27 cellular contexts compared by ENCODE assay signal in genomic region chr19:51521357-51521756, GRCh38. TPM values are rescaled to one million over a fixed set of nuclear protein-coding genes. Genes with fewer than 3 reads are reported as not detected.
DNase-seq lines count a peak whose midpoint lies in the region; ATAC-seq, FAIRE-seq and TF ChIP-seq lines count a peak whose summit lies in the region.
"Had no signal": no experiment of that assay in that cellular context is flagged by ENCODE, and none has a peak within 500 bp of the region (broad histone marks: within the 10 kb centered on the region; RNA-seq: fewer than 3 reads in every experiment).

No MANE protein-coding gene starts in this region.

- ATAC-seq in HepG2 (no peak), right lobe of liver (no peak), GM21360 (IDR thresholded peaks at IDR 0.05; ENCODE audit: unreplicated experiment) (no peak), HG02840 (IDR thresholded peaks at IDR 0.05; ENCODE audit: low FRiP score, unreplicated experiment) (no peak)

- H3K4me1 ChIP-seq in HepG2 (ENCODE audit: insufficient read depth, low read length): no peaks in the 10 kb centered on the region
- H3K4me1 ChIP-seq in right lobe of liver: no peaks in the 10 kb centered on the region
- H3K4me1 ChIP-seq in esophagus muscularis mucosa: no peaks in the 10 kb centered on the region
- H3K4me1 ChIP-seq in breast epithelium: no peaks in the 10 kb centered on the region
- H3K4me1 ChIP-seq: BE2C; BLaER1 treated with 17β-estradiol and CSF1 and Interleukin-3, amounts not matched to agents 10 nM and 100 nM; HAP-1 had no signal

- H3K36me3 ChIP-seq in HepG2 (replicated peaks in 1 of 2; ENCODE audit: control insufficient read depth in 1 of 2, insufficient read depth in 2 of 2, low read length in 2 of 2): no peaks in the 10 kb centered on the region
- H3K36me3 ChIP-seq in right lobe of liver: no peaks in the 10 kb centered on the region
- H3K36me3 ChIP-seq in esophagus muscularis mucosa: no peaks in the 10 kb centered on the region
- no peaks in the 10 kb centered on the region for H3K36me3 ChIP-seq in breast epithelium
- H3K36me3 ChIP-seq: BE2C; BLaER1 treated with 17β-estradiol and CSF1 and Interleukin-3, amounts not matched to agents 10 nM and 100 nM; HAP-1 had no signal

- no peaks in the 10 kb centered on the region for H3K9me3 ChIP-seq in HepG2 (ENCODE audit: low read length)
- H3K9me3 ChIP-seq in right lobe of liver: no peaks in the 10 kb centered on the region
- peaks cover 0 to 15% (median 0%) of the 10 kb centered on the region in 4 donors for H3K9me3 ChIP-seq in esophagus muscularis mucosa
- H3K9me3 ChIP-seq in breast epithelium: no peaks in the 10 kb centered on the region
- H3K9me3 ChIP-seq: BE2C, HAP-1 had no signal

- no peaks in the 10 kb centered on the region for H4K20me1 ChIP-seq in HepG2 (ENCODE audit: insufficient read depth, low read length)
- H4K20me1 ChIP-seq: BLaER1 treated with 17β-estradiol and CSF1 and Interleukin-3, amounts not matched to agents 10 nM and 100 nM had no signal

- CTCF ChIA-PET in HepG2 (lab: Yijun Ruan, JAX; ENCODE audit: low intra/inter-chr PET ratio, low total read pairs): no interaction called here

- H3K4me3 ChIP-seq in HepG2 (replicated peaks in 1 of 3; ENCODE audit: insufficient read depth in 1 of 3, low read depth in 2 of 3, low read length in 3 of 3) (no peak overlapping the region), right lobe of liver (no peak overlapping the region), esophagus muscularis mucosa (no peak overlapping the region), breast epithelium (no peak overlapping the region)
- H3K4me3 ChIP-seq: BLaER1 treated with 17β-estradiol and CSF1 and Interleukin-3, amounts not matched to agents 10 nM and 100 nM; HAP-1 had no signal

- TF ChIP-seq EP300 in HepG2 (IDR thresholded peaks at IDR 0.05; ENCODE audit: low read depth in 2 of 2, low read length in 2 of 2) (no peak), HepG2 (CRISPR knock-in tag; IDR thresholded peaks at IDR 0.05; ENCODE audit: borderline replicate concordance) (no peak), esophagus muscularis mucosa (IDR thresholded peaks at IDR 0.05) (no peak)

- intact Hi-C loops in HepG2 (cut with micrococcal nuclease; ENCODE audit: unreplicated experiment) (loop anchor here (2.0 kb wide), 1 partner anchor 41 kb away; no protein-coding TSS in a partner anchor), right lobe of liver (cut with DNase I) (no loop called here), esophagus muscularis mucosa (cut with DNase I) (no loop called here), breast epithelium (cut with DNase I; ENCODE audit: low total_unique reads) (no loop called here)

- TF ChIP-seq CTCF in HepG2 (CRISPR knock-in tag; IDR thresholded peaks at IDR 0.05) (no peak), right lobe of liver (IDR thresholded peaks at IDR 0.05) (no peak), esophagus muscularis mucosa (IDR thresholded peaks at IDR 0.05) (no peak), breast epithelium (IDR thresholded peaks at IDR 0.05) (no peak)

- no peak for FAIRE-seq in HepG2 (lab: Jason Lieb, UNC)
- FAIRE-seq: A204.1, D721Med, GM12891, GM18507, H54 had no signal

- H3K27ac ChIP-seq in HepG2 (ENCODE audit: extremely low read length, insufficient read depth, low read length) (no peak overlapping the region), right lobe of liver (no peak overlapping the region), esophagus muscularis mucosa (replicated peaks in 1 of 4) (no peak overlapping the region), breast epithelium (no peak overlapping the region)
- H3K27ac ChIP-seq: 22Rv1; BLaER1 treated with 17β-estradiol and CSF1 and Interleukin-3, amounts not matched to agents 10 nM and 100 nM had no signal

- POLR2A ChIA-PET in HepG2 (lab: Yijun Ruan, JAX): no interaction called here

- H3K4me2 ChIP-seq in HepG2 (ENCODE audit: low read depth, low read length): no peak overlapping the region
- H3K4me2 ChIP-seq: BLaER1 treated with 17β-estradiol and CSF1 and Interleukin-3, amounts not matched to agents 10 nM and 100 nM had no signal

- no peaks in the 10 kb centered on the region for H3K79me2 ChIP-seq in HepG2 (ENCODE audit: insufficient read depth, low read length)

- TF ChIP-seq POLR2A in HepG2 (IDR thresholded peaks at IDR 0.05; ENCODE audit: insufficient read depth in 1 of 2, low read depth in 2 of 2, low read length in 2 of 2) (no peak), right lobe of liver (IDR thresholded peaks at IDR 0.05) (no peak), esophagus muscularis mucosa (IDR thresholded peaks at IDR 0.05; ENCODE audit: low read depth) (no peak), breast epithelium (IDR thresholded peaks at IDR 0.05) (no peak)

- H3K9ac ChIP-seq in HepG2 (ENCODE audit: insufficient read depth, low read depth, low read length): no peak overlapping the region
- H3K9ac ChIP-seq: BLaER1 treated with 17β-estradiol and CSF1 and Interleukin-3, amounts not matched to agents 10 nM and 100 nM had no signal

- DNase-seq in HepG2 (ENCODE audit: low spot score) (no peak), right lobe of liver (no peak), esophagus muscularis mucosa (ENCODE audit: extremely low spot score) (peak; percentile 14), breast epithelium (ENCODE audit: low spot score in 2 of 2) (no peak)
- DNase-seq: ACHN; AML-193; BE2C; CD4-positive, alpha-beta T cell; CD8-positive, alpha-beta memory T cell; DMS 273 treated with DMSO at 0.1 percent for 48 hours; DMS79 treated with DMSO at 0.1 percent for 48 hours; GF-D8; GOT3; HFFc6 had no signal

- WGBS in HepG2 (ENCODE audit: low lambda C conversion rate): 30% methylated on average over 2 of the region's 2 CpGs
- 56% methylated on average over 2 of the region's 2 CpGs for WGBS in right lobe of liver (ENCODE audit: insufficient coverage, low coverage, low lambda C conversion rate, missing lambda C conversion rate)
- 75% methylated on average over 2 of the region's 2 CpGs for WGBS in esophagus muscularis mucosa

- in situ Hi-C loops in HepG2 (cut with HindIII; ENCODE audit: extremely low pct_ligation_motif_present, low pct_unique_long_range_greater_than_20kb): no loop called here

- no peaks in the 10 kb centered on the region for H3K27me3 ChIP-seq in HepG2 (ENCODE audit: control insufficient read depth in 1 of 2, insufficient read depth in 2 of 2, low read length in 2 of 2)
- no peaks in the 10 kb centered on the region for H3K27me3 ChIP-seq in right lobe of liver
- peaks cover 0 to 61% (median 0%) of the 10 kb centered on the region in 4 donors for H3K27me3 ChIP-seq in esophagus muscularis mucosa
- H3K27me3 ChIP-seq in breast epithelium: no peaks in the 10 kb centered on the region
- H3K27me3 ChIP-seq: BLaER1 treated with 17β-estradiol and CSF1 and Interleukin-3, amounts not matched to agents 10 nM and 100 nM had no signal

- no peak for TF ChIP-seq RAD21 in HepG2 (CRISPR knock-in tag; IDR thresholded peaks at IDR 0.05)

- no peak overlapping the region for H2AFZ ChIP-seq in HepG2 (ENCODE audit: low read length)

- no TSS peak for BruUV-seq in HepG2 (replicated peaks; lab: Mats Ljungman, UMichigan)

RNA-seq across cellular contexts. Expression of gene SIGLEC6, which starts 10.1 kb away (rescaled TPM):
- not detected in 2 replicates for total RNA-seq in HepG2 (2016; rRNA removed; fragmentation: Illumina TruSeq; extraction: Trizol)
- not detected in 2 replicates for total RNA-seq in HepG2 (2016; cell fraction: cytosol; rRNA removed; fragmentation: Illumina TruSeq; extraction: Trizol; ENCODE audit: low read depth)
- total RNA-seq in HepG2 (2016; cell fraction: insoluble cytoplasmic fraction; rRNA removed; fragmentation: Illumina TruSeq; extraction: Trizol): not detected in 2 replicates
- total RNA-seq in HepG2 (2016; cell fraction: membrane; rRNA removed; fragmentation: Illumina TruSeq; extraction: Trizol): not detected in 2 replicates
- total RNA-seq in HepG2 (2016; cell fraction: nucleus; rRNA removed; fragmentation: Illumina TruSeq; extraction: Trizol): not detected in 2 replicates
- polyA plus RNA-seq in HepG2 (2011; rRNA removed): not detected in 2 replicates
- not detected in 2 replicates for polyA plus RNA-seq in HepG2 (2011; cell fraction: cytosol; rRNA removed)
- not detected in 2 replicates for polyA plus RNA-seq in HepG2 (2011; cell fraction: nucleus; rRNA removed)
- not detected in 2 replicates for polyA plus RNA-seq in HepG2 (2012)
- not detected in 2 replicates for polyA plus RNA-seq in HepG2 (2016; cell fraction: cytosol; fragmentation: Illumina TruSeq; extraction: Trizol; ENCODE audit: low read depth)
- not detected in 2 replicates for polyA plus RNA-seq in HepG2 (2016; cell fraction: insoluble cytoplasmic fraction; fragmentation: Illumina TruSeq; extraction: Trizol; ENCODE audit: low read depth)
- not detected in 2 replicates for polyA plus RNA-seq in HepG2 (2016; cell fraction: membrane; fragmentation: Illumina TruSeq; extraction: Trizol; ENCODE audit: low read depth)
- polyA plus RNA-seq in HepG2 (2016; cell fraction: nucleus; fragmentation: Illumina TruSeq; extraction: Trizol; ENCODE audit: insufficient read depth, low read depth): not detected in 2 replicates
- polyA minus RNA-seq in HepG2 (2011; rRNA and poly(A)+ RNA removed; ENCODE audit: low replicate concordance): not detected in 2 replicates
- polyA minus RNA-seq in HepG2 (2011; cell fraction: cytosol; rRNA and poly(A)+ RNA removed): not detected in 2 replicates
- polyA minus RNA-seq in HepG2 (2011; cell fraction: nucleus; rRNA and poly(A)+ RNA removed): not detected in 2 replicates
- total RNA-seq in right lobe of liver: not detected
- total RNA-seq in esophagus muscularis mucosa: 1 to 10 TPM in 3 of 4 donors, under 1 TPM in 1; 0.58 to 6.3 (median 3.5) TPM
- 1 to 10 TPM in 1 of 3 donors, under 1 TPM in 1, not detected in 1; 0.73 to 4.8 TPM for total RNA-seq in breast epithelium
- total RNA-seq: CD8-positive, alpha-beta memory T cell; Daoy; G401; HFFc6 had no signal
- polyA plus RNA-seq: CD14-positive monocyte; CD8-positive, alpha-beta memory T cell had no signal

RNA-seq across cellular contexts. Expression of gene SIGLEC12, which starts 19.8 kb away (rescaled TPM):
- total RNA-seq in HepG2 (2016; rRNA removed; fragmentation: Illumina TruSeq; extraction: Trizol): not detected in 2 replicates
- not detected in 2 replicates for total RNA-seq in HepG2 (2016; cell fraction: cytosol; rRNA removed; fragmentation: Illumina TruSeq; extraction: Trizol; ENCODE audit: low read depth)
- not detected in 2 replicates for total RNA-seq in HepG2 (2016; cell fraction: insoluble cytoplasmic fraction; rRNA removed; fragmentation: Illumina TruSeq; extraction: Trizol)
- total RNA-seq in HepG2 (2016; cell fraction: membrane; rRNA removed; fragmentation: Illumina TruSeq; extraction: Trizol): not detected in 2 replicates
- total RNA-seq in HepG2 (2016; cell fraction: nucleus; rRNA removed; fragmentation: Illumina TruSeq; extraction: Trizol): not detected in 2 replicates
- polyA plus RNA-seq in HepG2 (2011; rRNA removed): not detected in 2 replicates
- not detected in 2 replicates for polyA plus RNA-seq in HepG2 (2011; cell fraction: cytosol; rRNA removed)
- polyA plus RNA-seq in HepG2 (2011; cell fraction: nucleus; rRNA removed): not detected in 2 replicates
- not detected in 2 replicates for polyA plus RNA-seq in HepG2 (2012)
- polyA plus RNA-seq in HepG2 (2016; cell fraction: cytosol; fragmentation: Illumina TruSeq; extraction: Trizol; ENCODE audit: low read depth): not detected in 2 replicates
- polyA plus RNA-seq in HepG2 (2016; cell fraction: insoluble cytoplasmic fraction; fragmentation: Illumina TruSeq; extraction: Trizol; ENCODE audit: low read depth): not detected in 2 replicates
- polyA plus RNA-seq in HepG2 (2016; cell fraction: membrane; fragmentation: Illumina TruSeq; extraction: Trizol; ENCODE audit: low read depth): not detected in 2 replicates
- polyA plus RNA-seq in HepG2 (2016; cell fraction: nucleus; fragmentation: Illumina TruSeq; extraction: Trizol; ENCODE audit: insufficient read depth, low read depth): not detected in 2 replicates
- not detected in 2 replicates for polyA minus RNA-seq in HepG2 (2011; rRNA and poly(A)+ RNA removed; ENCODE audit: low replicate concordance)
- not detected in 2 replicates for polyA minus RNA-seq in HepG2 (2011; cell fraction: cytosol; rRNA and poly(A)+ RNA removed)
- not detected in 2 replicates for polyA minus RNA-seq in HepG2 (2011; cell fraction: nucleus; rRNA and poly(A)+ RNA removed)
- total RNA-seq in right lobe of liver: under 1 TPM in 5 of 6 experiments, not detected in 1; 0.12 to 0.63 (median 0.33) TPM
- total RNA-seq in esophagus muscularis mucosa: under 1 TPM in 1 of 4 donors, not detected in 3; 0.29 TPM
- total RNA-seq in breast epithelium: 1 to 10 TPM in 1 of 3 donors, not detected in 2; 1.8 TPM
- total RNA-seq: CD4-positive, alpha-beta T cell; Daoy; G401; HFFc6 had no signal

RNA-seq across cellular contexts. Expression of gene CEACAM18, which starts 43.0 kb away (rescaled TPM):
- not detected in 2 replicates for total RNA-seq in HepG2 (2016; rRNA removed; fragmentation: Illumina TruSeq; extraction: Trizol)
- not detected in 2 replicates for total RNA-seq in HepG2 (2016; cell fraction: cytosol; rRNA removed; fragmentation: Illumina TruSeq; extraction: Trizol; ENCODE audit: low read depth)
- total RNA-seq in HepG2 (2016; cell fraction: insoluble cytoplasmic fraction; rRNA removed; fragmentation: Illumina TruSeq; extraction: Trizol): not detected in 2 replicates
- not detected in 2 replicates for total RNA-seq in HepG2 (2016; cell fraction: membrane; rRNA removed; fragmentation: Illumina TruSeq; extraction: Trizol)
- not detected in 2 replicates for total RNA-seq in HepG2 (2016; cell fraction: nucleus; rRNA removed; fragmentation: Illumina TruSeq; extraction: Trizol)
- not detected in 2 replicates for polyA plus RNA-seq in HepG2 (2011; rRNA removed)
- polyA plus RNA-seq in HepG2 (2011; cell fraction: cytosol; rRNA removed): not detected in 2 replicates
- not detected in 2 replicates for polyA plus RNA-seq in HepG2 (2011; cell fraction: nucleus; rRNA removed)
- polyA plus RNA-seq in HepG2 (2012): not detected in 2 replicates
- polyA plus RNA-seq in HepG2 (2016; cell fraction: cytosol; fragmentation: Illumina TruSeq; extraction: Trizol; ENCODE audit: low read depth): not detected in 2 replicates
- polyA plus RNA-seq in HepG2 (2016; cell fraction: insoluble cytoplasmic fraction; fragmentation: Illumina TruSeq; extraction: Trizol; ENCODE audit: low read depth): not detected in 2 replicates
- not detected in 2 replicates for polyA plus RNA-seq in HepG2 (2016; cell fraction: membrane; fragmentation: Illumina TruSeq; extraction: Trizol; ENCODE audit: low read depth)
- polyA plus RNA-seq in HepG2 (2016; cell fraction: nucleus; fragmentation: Illumina TruSeq; extraction: Trizol; ENCODE audit: insufficient read depth, low read depth): not detected in 2 replicates
- not detected in 2 replicates for polyA minus RNA-seq in HepG2 (2011; rRNA and poly(A)+ RNA removed; ENCODE audit: low replicate concordance)
- not detected in 2 replicates for polyA minus RNA-seq in HepG2 (2011; cell fraction: cytosol; rRNA and poly(A)+ RNA removed)
- not detected in 2 replicates for polyA minus RNA-seq in HepG2 (2011; cell fraction: nucleus; rRNA and poly(A)+ RNA removed)
- not detected for total RNA-seq in right lobe of liver
- total RNA-seq in esophagus muscularis mucosa: not detected
- not detected for total RNA-seq in breast epithelium
- total RNA-seq: CD4-positive, alpha-beta T cell; CD8-positive, alpha-beta memory T cell; Daoy; G401; HFFc6 had no signal
- polyA plus RNA-seq: CD14-positive monocyte; CD8-positive, alpha-beta memory T cell had no signal

RNA-seq across cellular contexts. Expression of gene ZNF175, which starts 49.7 kb away (rescaled TPM):
- 1.5 and 2.3 TPM in 2 replicates for total RNA-seq in HepG2 (2016; rRNA removed; fragmentation: Illumina TruSeq; extraction: Trizol)
- 0.09 and 0.10 TPM in 2 replicates for total RNA-seq in HepG2 (2016; cell fraction: cytosol; rRNA removed; fragmentation: Illumina TruSeq; extraction: Trizol; ENCODE audit: low read depth)
- 2.7 and 2.8 TPM in 2 replicates for total RNA-seq in HepG2 (2016; cell fraction: insoluble cytoplasmic fraction; rRNA removed; fragmentation: Illumina TruSeq; extraction: Trizol)
- total RNA-seq in HepG2 (2016; cell fraction: membrane; rRNA removed; fragmentation: Illumina TruSeq; extraction: Trizol): 0.65 and 1.1 TPM in 2 replicates
- total RNA-seq in HepG2 (2016; cell fraction: nucleus; rRNA removed; fragmentation: Illumina TruSeq; extraction: Trizol): 1.6 and 2.5 TPM in 2 replicates
- polyA plus RNA-seq in HepG2 (2011; rRNA removed): 1.1 and 1.2 TPM in 2 replicates
- 0.55 and 0.62 TPM in 2 replicates for polyA plus RNA-seq in HepG2 (2011; cell fraction: cytosol; rRNA removed)
- 2.2 and 2.5 TPM in 2 replicates for polyA plus RNA-seq in HepG2 (2011; cell fraction: nucleus; rRNA removed)
- 1.5 and 1.9 TPM in 2 replicates for polyA plus RNA-seq in HepG2 (2012)
- polyA plus RNA-seq in HepG2 (2016; cell fraction: cytosol; fragmentation: Illumina TruSeq; extraction: Trizol; ENCODE audit: low read depth): 0.11 and 0.20 TPM in 2 replicates
- polyA plus RNA-seq in HepG2 (2016; cell fraction: insoluble cytoplasmic fraction; fragmentation: Illumina TruSeq; extraction: Trizol; ENCODE audit: low read depth): 2.0 and 2.6 TPM in 2 replicates
- polyA plus RNA-seq in HepG2 (2016; cell fraction: membrane; fragmentation: Illumina TruSeq; extraction: Trizol; ENCODE audit: low read depth): 0.32 and 0.44 TPM in 2 replicates
- polyA plus RNA-seq in HepG2 (2016; cell fraction: nucleus; fragmentation: Illumina TruSeq; extraction: Trizol; ENCODE audit: insufficient read depth, low read depth): 2.6 and 6.4 TPM in 2 replicates
- polyA minus RNA-seq in HepG2 (2011; rRNA and poly(A)+ RNA removed; ENCODE audit: low replicate concordance): 2.2 and 5.2 TPM in 2 replicates
- 1.1 and 1.6 TPM in 2 replicates for polyA minus RNA-seq in HepG2 (2011; cell fraction: cytosol; rRNA and poly(A)+ RNA removed)
- 4.4 and 4.5 TPM in 2 replicates for polyA minus RNA-seq in HepG2 (2011; cell fraction: nucleus; rRNA and poly(A)+ RNA removed)
- total RNA-seq in right lobe of liver: 1 to 10 TPM; 1.2 to 5.2 (median 4.4) TPM
- 1 to 10 TPM; 3.6 to 5.8 (median 4.9) TPM for total RNA-seq in esophagus muscularis mucosa
- total RNA-seq in breast epithelium: 10 to 100 TPM in 1 of 3 donors, 1 to 10 TPM in 2; 4.3 to 12.1 (median 8.9) TPM
